ENCODE assay signal across 8 cellular contexts in genomic region chr13:46288570-46289259, GRCh38.
DNase-seq lines count a peak whose midpoint lies in the region; TF ChIP-seq lines count a peak whose summit lies in the region.

No MANE protein-coding gene starts in this region.

- H3K79me2 ChIP-seq in MM.1S (ENCODE audit: low read length) (no peaks in the 10 kb centered on the region), SU-DHL-6 (ENCODE audit: insufficient read depth, low read length) (no peaks in the 10 kb centered on the region)

- H4K20me1 ChIP-seq in MM.1S (ENCODE audit: insufficient read depth, low read length) (no peaks in the 10 kb centered on the region), SU-DHL-6 (ENCODE audit: low read depth, low read length) (no peaks in the 10 kb centered on the region)

- H3K9me2 ChIP-seq in MM.1S (replicated peaks; ENCODE audit: insufficient read depth, low read length): no peaks in the 10 kb centered on the region
- H3K9me2 ChIP-seq in SU-DHL-6 (replicated peaks; ENCODE audit: insufficient read depth, low read length): no peaks in the 10 kb centered on the region

- H3K4me2 ChIP-seq in MM.1S (ENCODE audit: low read depth, low read length) (no peak overlapping the region), SU-DHL-6 (ENCODE audit: low read depth, low read length, poor library complexity, severe bottlenecking) (no peak overlapping the region)

- TF ChIP-seq CTCF in MM.1S (IDR thresholded peaks at IDR 0.05; ENCODE audit: low read length): peak; percentile 61
- peak; percentile 88 for TF ChIP-seq CTCF in SU-DHL-6 (IDR thresholded peaks at IDR 0.05; ENCODE audit: insufficient read depth, low read length, poor library complexity, severe bottlenecking)

- DNase-seq in Caki2 (ENCODE audit: low read depth) (peak; percentile 4), GM19238 (ENCODE audit: insufficient read length, low spot score) (peak; percentile 14), MM.1S (peak; percentile 66), germinal center (ENCODE audit: low spot score) (peak; percentile 20), skeletal muscle cell (ENCODE audit: low read depth) (peak; percentile 20), GOT3 (lab: John Stamatoyannopoulos, UW) (no peak)
- no peak for DNase-seq in stimulated activated CD4-positive, alpha-beta T cell treated with anti-CD3 and anti-CD28 coated beads, Interleukin-4, amount 100 ng/mL, for 4 hours

- H3K27me3 ChIP-seq in MM.1S (replicated peaks; ENCODE audit: insufficient read depth, low read length) (no peaks in the 10 kb centered on the region), SU-DHL-6 (ENCODE audit: low read length) (no peaks in the 10 kb centered on the region)

- H3K9me3 ChIP-seq in MM.1S (replicated peaks; ENCODE audit: insufficient read depth, low read length) (no peaks in the 10 kb centered on the region), SU-DHL-6 (ENCODE audit: insufficient read depth, low read length) (no peaks in the 10 kb centered on the region)

- no peaks in the 10 kb centered on the region for H3F3A ChIP-seq in MM.1S (ENCODE audit: insufficient read depth, low read length)
- no peaks in the 10 kb centered on the region for H3F3A ChIP-seq in SU-DHL-6 (ENCODE audit: insufficient read depth)

- H3K4me3 ChIP-seq in MM.1S (ENCODE audit: low read length) (no peak overlapping the region), SU-DHL-6 (ENCODE audit: insufficient read depth, low read length, poor library complexity, severe bottlenecking) (no peak overlapping the region), skeletal muscle cell (ENCODE audit: low read depth, low read length) (no peak overlapping the region)

- H3K27ac ChIP-seq in MM.1S (ENCODE audit: low read length) (no peak overlapping the region), SU-DHL-6 (ENCODE audit: low read depth, low read length) (no peak overlapping the region)

- peaks cover 3% of the 10 kb centered on the region; the same call in 1 of the 2 replicates for H3K4me1 ChIP-seq in MM.1S (ENCODE audit: low read length)

- in situ Hi-C loops in Caki2 (cut with HindIII; ENCODE audit: low pct_unique_long_range_greater_than_20kb, low sequenced_read_pairs): no loop called here

- no peaks in the 10 kb centered on the region for H3K36me3 ChIP-seq in MM.1S (replicated peaks; ENCODE audit: insufficient read depth, low read length)
- no peaks in the 10 kb centered on the region for H3K36me3 ChIP-seq in SU-DHL-6 (ENCODE audit: low read length)

- H2AFZ ChIP-seq in MM.1S (ENCODE audit: low read length) (0 out of 2 replicates have a peak overlapping the region, but pooled peaks have one; percentile 40), SU-DHL-6 (ENCODE audit: low read depth, low read length, severe bottlenecking) (no peak overlapping the region)

- no peak overlapping the region for H3K9ac ChIP-seq in MM.1S (ENCODE audit: low read length)
- H3K9ac ChIP-seq in SU-DHL-6 (ENCODE audit: low read length): no peak overlapping the region

Comparison
In these comparisons a context has a peak if more than half of its experiments do, and no peak if none do; other contexts are left out.
1. DNase-seq: peak in Caki2 (single experiment), GM19238 (single experiment), MM.1S (single experiment), germinal center (single experiment) and skeletal muscle cell (single experiment); none in GOT3 (single experiment) and stimulated activated CD4-positive, alpha-beta T cell treated with anti-CD3 and anti-CD28 coated beads, Interleukin-4, amount 100 ng/mL, for 4 hours (0 of 2).